Comparison of ENCODE assay signal across 8 cellular contexts in genomic region chr3:12841085-12841969, GRCh38. TPM values are rescaled to one million over a fixed set of nuclear protein-coding genes. Genes with fewer than 3 reads are reported as not detected.
DNase-seq lines count a peak whose midpoint lies in the region; ATAC-seq and TF ChIP-seq lines count a peak whose summit lies in the region.

Gene RPL32, minus strand, starts transcription at chr3:12841565. Its CDS starts 1,328 bp downstream, at chr3:12840237.

- H3K4me3 ChIP-seq in duodenal mucosa (ENCODE audit: low read depth in 1 of 2, low read length in 2 of 2) (peak within 1 kb of the TSS; percentile 86 to 98), right lobe of liver (peak within 1 kb of the TSS; percentile 78 to 96 (median 91))

- no peaks in the 10 kb centered on the region for H3K27me3 ChIP-seq in CD4-positive, alpha-beta T cell (ENCODE audit: control insufficient read depth, insufficient read depth, low read length)
- H3K27me3 ChIP-seq in duodenal mucosa (ENCODE audit: control insufficient read depth in 1 of 2, insufficient read depth in 2 of 2, low read length in 2 of 2) (no peaks in the 10 kb centered on the region), right lobe of liver (no peaks in the 10 kb centered on the region)

- under 1% methylated on average over 43 of the region's 48 CpGs for WGBS in right lobe of liver (ENCODE audit: insufficient coverage, low coverage, low lambda C conversion rate, missing lambda C conversion rate)

- intact Hi-C loops in CD4-positive, alpha-beta T cell (cut with DNase I, micrococcal nuclease) = loop anchor here (2.0 to 10.0 kb wide), 5 partner anchors 31 to 1561 kb away; partner anchors contain the start of genes LSM3 (in 1 of the 2), SLC6A6 (in 1 of the 2) and XPC (in 1 of the 2)
- intact Hi-C loops in right lobe of liver (cut with DNase I) = no loop called here

- H3K4me1 ChIP-seq in duodenal mucosa (ENCODE audit: control insufficient read depth in 1 of 2, insufficient read depth in 2 of 2, low read length in 2 of 2) (peaks cover 27 to 37% of the 10 kb centered on the region in 2 donors), right lobe of liver (peaks cover 0 to 26% (median 4%) of the 10 kb centered on the region in 4 donors)

- CTCF ChIA-PET in CD4-positive, alpha-beta T cell (lab: Charles Lee) = interaction anchor here (0.6 to 3.4 kb wide), 22 partner anchors 9 to 1811 kb away, joined by 3 to 29 read pairs (median 4); partner anchors contain the start of genes CAND2, CCDC174, LSM3 and RAF1

- H3K36me3 ChIP-seq in duodenal mucosa (ENCODE audit: control insufficient read depth in 1 of 2, insufficient read depth in 2 of 2, low read length in 2 of 2) (peaks cover 14 to 38% of the 10 kb centered on the region in 2 donors), right lobe of liver (peaks cover 2 to 36% (median 18%) of the 10 kb centered on the region in 4 donors)

- peak within 1 kb of the TSS; percentile 94 for H3K27ac ChIP-seq in CD4-positive, alpha-beta T cell (ENCODE audit: low read depth, low read length)
- H3K27ac ChIP-seq in duodenal mucosa (ENCODE audit: low read depth, low read length) (peak within 1 kb of the TSS; percentile 69), right lobe of liver (peak within 1 kb of the TSS; percentile 92 to 94 (median 94))

- H3K27ac Mint-ChIP-seq in CD4-positive, alpha-beta T cell = peak within 1 kb of the TSS; percentile 99

- H3K9ac ChIP-seq in duodenal mucosa (ENCODE audit: low read depth in 1 of 2, low read length in 2 of 2) = peak within 1 kb of the TSS; percentile 68 to 94

- peak; percentile 74 for TF ChIP-seq CTCF in CD4-positive, alpha-beta T cell (IDR thresholded peaks at IDR 0.05)
- peak; percentile 84 to 90 (median 86) for TF ChIP-seq CTCF in right lobe of liver (IDR thresholded peaks at IDR 0.05)

- DNase-seq in CD4-positive, alpha-beta T cell = peak; percentile 76 to 85 (median 79)
- peak; percentile 96 for DNase-seq in NCI-H82 (lab: John Stamatoyannopoulos, UW)
- DNase-seq in activated CD4-positive, alpha-beta T cell treated with anti-CD3 and anti-CD28 coated beads, Interleukin-2, amount 50 U/mL, for 48 hours = peak; percentile 84 to 85
- peak; percentile 88 to 90 (median 90) for DNase-seq in right lobe of liver
- DNase-seq in stimulated activated CD4-positive, alpha-beta T cell treated with anti-CD3 and anti-CD28 coated beads, Interleukin-4, amount 100 ng/mL, for 4 hours = peak; percentile 77 to 82

- H3K9me3 ChIP-seq in CD4-positive, alpha-beta T cell (ENCODE audit: control insufficient read depth, low read length) = no peaks in the 10 kb centered on the region
- no peaks in the 10 kb centered on the region for H3K9me3 ChIP-seq in duodenal mucosa (ENCODE audit: control insufficient read depth in 1 of 2, low read length in 2 of 2)
- no peaks in the 10 kb centered on the region for H3K9me3 ChIP-seq in right lobe of liver

- no peaks in the 10 kb centered on the region for H3K27me3 Mint-ChIP-seq in CD4-positive, alpha-beta T cell

- no peaks in the 10 kb centered on the region for H3K9me3 Mint-ChIP-seq in CD4-positive, alpha-beta T cell

- peak; percentile 91 for ATAC-seq in CD4-positive, alpha-beta T cell (ENCODE audit: poor library complexity)
- ATAC-seq in GM19438 (IDR thresholded peaks at IDR 0.05; ENCODE audit: low read depth, unreplicated experiment) (peak; percentile 85), HG03575 (IDR thresholded peaks at IDR 0.05; ENCODE audit: extremely low read depth, insufficient number of reproducible peaks, low FRiP score, unreplicated experiment) (peak; percentile 45), right lobe of liver (peak; percentile 95 to 97 (median 96))

- TF ChIP-seq POLR2A in right lobe of liver (IDR thresholded peaks at IDR 0.05) = peak; percentile 69

- peaks cover 54% of the 10 kb centered on the region for H3K36me3 Mint-ChIP-seq in CD4-positive, alpha-beta T cell (ENCODE audit: low read depth)

- POLR2A ChIA-PET in CD4-positive, alpha-beta T cell (lab: Charles Lee) = interaction anchor here (0.7 to 3.3 kb wide), 30 partner anchors 9 to 1810 kb away, joined by 3 to 62 read pairs (median 4); partner anchors contain the start of genes CAND2, CCDC174, CHCHD4 and HDAC11

- H3K4me1 Mint-ChIP-seq in CD4-positive, alpha-beta T cell (ENCODE audit: low read depth) = peaks cover 55% of the 10 kb centered on the region

- peak within 1 kb of the TSS; percentile 93 for H3K4me3 Mint-ChIP-seq in CD4-positive, alpha-beta T cell

RNA-seq across cellular contexts. Expression of gene RPL32, which starts in this region (rescaled TPM):
- total RNA-seq in CD4-positive, alpha-beta T cell = 1,000 to 10,000 TPM; 4,308 to 4,667 TPM
- total RNA-seq in right lobe of liver = 100 to 1,000 TPM; 322 to 555 (median 472) TPM

Comparison
In these comparisons a context has a peak if more than half of its experiments do, and no peak if none do; other contexts are left out.
1. Peak in every context shown above with its lines: DNase-seq, ATAC-seq, H3K4me3 ChIP-seq and H3K27ac ChIP-seq.
2. RNA of gene RPL32 (total RNA-seq): 4,308 to 4,667 TPM in CD4-positive, alpha-beta T cell; 322 to 555 TPM in right lobe of liver; every median in the first group is over 4 times any median in the second.
3. ATAC-seq: peak in every context shown above with its lines; median percentile 96 in right lobe of liver; 91 in CD4-positive, alpha-beta T cell; 85 in GM19438; 45 in HG03575.
4. intact Hi-C loops: an anchor here in CD4-positive, alpha-beta T cell (2.0 to 10.0 kb wide); none called in right lobe of liver.